Comparison of ENCODE assay signal across 1 cellular context in the genomic region with DNA sequence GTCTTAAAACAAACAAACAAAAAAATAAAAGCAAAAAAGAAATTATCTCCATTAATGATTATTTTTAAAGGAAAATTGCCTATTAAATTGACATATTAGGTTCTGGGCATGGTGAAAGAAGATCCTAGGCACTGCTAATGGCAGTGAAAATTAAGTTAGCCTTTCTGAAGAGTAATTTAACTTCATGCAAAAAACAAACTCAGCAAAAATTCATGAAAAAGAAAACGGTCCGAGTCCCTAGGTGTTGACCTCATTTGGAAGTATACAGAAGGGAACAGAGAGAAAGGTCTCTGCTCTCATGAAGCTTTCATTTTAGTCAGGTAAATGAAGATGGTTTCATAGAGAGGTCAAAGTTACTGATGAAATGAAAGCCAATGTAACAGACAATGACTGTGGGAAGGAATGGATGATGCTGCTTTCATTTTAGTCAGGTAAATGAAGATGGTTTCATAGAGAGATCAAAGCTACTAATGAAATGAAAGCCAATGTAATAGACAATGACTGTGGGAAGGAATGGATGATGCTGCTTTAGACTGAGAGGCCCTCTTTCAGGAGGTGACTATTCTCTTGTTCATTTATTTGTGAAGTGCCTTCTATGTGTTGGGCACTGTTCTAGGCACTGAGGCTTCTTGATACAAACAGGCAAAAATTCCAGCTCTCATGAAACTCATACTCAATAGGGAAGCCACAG.
A peak's percentile ranks its signal among the peaks of the same experiment; 100 is the strongest.
TF ChIP-seq lines count a peak whose summit lies in the region.

No MANE protein-coding gene starts in this region.

TF ChIP-seq in HepG2, 621 proteins besides CTCF, POLR2A, EP300 and RAD21:
- TF ChIP-seq MAFF (IDR thresholded peaks at IDR 0.05; ENCODE audit: low read depth, low read length) (peak; percentile 54), KDM3A (CRISPR knock-in tag; IDR thresholded peaks at IDR 0.05; ENCODE audit: low read depth) (no peak), MAFK (conservative IDR thresholded peaks at IDR 0.05 in 1 of 2, IDR thresholded peaks at IDR 0.05 in 1 of 2; ENCODE audit: low read length in 2 of 2) (peak; percentile 53 to 59; a peak in 1 of 4 replicates)
